In genomic region chr14:53144244-53144643, GRCh38 we compare ENCODE assay signal across 12 cellular contexts. TPM values are rescaled to one million over a fixed set of nuclear protein-coding genes. Genes with fewer than 3 reads are reported as not detected.
DNase-seq lines count a peak whose midpoint lies in the region; ATAC-seq and TF ChIP-seq lines count a peak whose summit lies in the region.
"Had no signal": no experiment of that assay in that cellular context is flagged by ENCODE, and none has a peak within 500 bp of the region (broad histone marks: within the 10 kb centered on the region; RNA-seq: fewer than 3 reads in every experiment).

No MANE protein-coding gene starts in this region.

- H3K36me3 Mint-ChIP-seq in activated T-cell treated with anti-CD3 and anti-CD28 coated beads, Interleukin-2, amount 50 U/mL, for 72 hours (ENCODE audit: insufficient read depth in 2 of 2) = peaks cover 29 to 47% of the 10 kb centered on the region in 2 donors
- H3K36me3 Mint-ChIP-seq in stimulated activated naive B cell treated with anti-CD40 and anti-IgM and Interleukin-4, amounts not matched to agents 10 μg/mL and 1 μg/mL and 100 μg/mL, for 72 hours = peaks cover 35 to 49% of the 10 kb centered on the region in 2 donors
- peaks cover 25% of the 10 kb centered on the region for H3K36me3 Mint-ChIP-seq in osteocyte (ENCODE audit: unreplicated experiment)

- H3K4me1 Mint-ChIP-seq in activated T-cell treated with anti-CD3 and anti-CD28 coated beads, Interleukin-2, amount 50 U/mL, for 72 hours (ENCODE audit: low read depth) = peaks cover 76% of the 10 kb centered on the region
- peaks cover 22 to 24% of the 10 kb centered on the region in 2 donors for H3K4me1 Mint-ChIP-seq in stimulated activated naive B cell treated with anti-CD40 and anti-IgM and Interleukin-4, amounts not matched to agents 10 μg/mL and 1 μg/mL and 100 μg/mL, for 72 hours
- H3K4me1 Mint-ChIP-seq in osteocyte (ENCODE audit: unreplicated experiment) = peaks cover 3% of the 10 kb centered on the region

- H3K4me3 Mint-ChIP-seq in activated T-cell treated with anti-CD3 and anti-CD28 coated beads, Interleukin-2, amount 50 U/mL, for 72 hours = peak overlapping the region; percentile 51 to 69
- H3K4me3 Mint-ChIP-seq in stimulated activated naive B cell treated with anti-CD40 and anti-IgM and Interleukin-4, amounts not matched to agents 10 μg/mL and 1 μg/mL and 100 μg/mL, for 72 hours = no peak overlapping the region
- no peak overlapping the region for H3K4me3 Mint-ChIP-seq in osteocyte (ENCODE audit: unreplicated experiment)
- H3K4me3 Mint-ChIP-seq: T-cell had no signal

- ATAC-seq in activated T-cell treated with anti-CD3 and anti-CD28 coated beads, Interleukin-2, amount 50 U/mL, for 72 hours (replicated peaks in 1 of 2) = peak; percentile 93 to 94
- ATAC-seq in GM21723 (IDR thresholded peaks at IDR 0.05; ENCODE audit: unreplicated experiment) = peak; percentile 76
- peak; percentile 72 for ATAC-seq in HG03378 (IDR thresholded peaks at IDR 0.05; ENCODE audit: unreplicated experiment)
- peak; percentile 55 to 67 for ATAC-seq in stimulated activated naive B cell treated with anti-CD40 and anti-IgM and Interleukin-4, amounts not matched to agents 10 μg/mL and 1 μg/mL and 100 μg/mL, for 72 hours (replicated peaks)
- ATAC-seq: K562, T-cell had no signal

- H3K27me3 Mint-ChIP-seq in activated T-cell treated with anti-CD3 and anti-CD28 coated beads, Interleukin-2, amount 50 U/mL, for 72 hours (ENCODE audit: low read depth) = no peaks in the 10 kb centered on the region
- no peaks in the 10 kb centered on the region for H3K27me3 Mint-ChIP-seq in stimulated activated naive B cell treated with anti-CD40 and anti-IgM and Interleukin-4, amounts not matched to agents 10 μg/mL and 1 μg/mL and 100 μg/mL, for 72 hours
- no peaks in the 10 kb centered on the region for H3K27me3 Mint-ChIP-seq in osteocyte (ENCODE audit: unreplicated experiment)
- H3K27me3 Mint-ChIP-seq: T-cell had no signal

- peaks cover 14% of the 10 kb centered on the region in 2 donors for H3K9me3 Mint-ChIP-seq in activated T-cell treated with anti-CD3 and anti-CD28 coated beads, Interleukin-2, amount 50 U/mL, for 72 hours
- peaks cover 16 to 18% of the 10 kb centered on the region in 2 donors for H3K9me3 Mint-ChIP-seq in stimulated activated naive B cell treated with anti-CD40 and anti-IgM and Interleukin-4, amounts not matched to agents 10 μg/mL and 1 μg/mL and 100 μg/mL, for 72 hours
- H3K9me3 Mint-ChIP-seq in osteocyte (ENCODE audit: unreplicated experiment) = peaks cover 32% of the 10 kb centered on the region

- peak overlapping the region; percentile 75 for H3K27ac Mint-ChIP-seq in activated T-cell treated with anti-CD3 and anti-CD28 coated beads, Interleukin-2, amount 50 U/mL, for 72 hours
- no peak overlapping the region for H3K27ac Mint-ChIP-seq in stimulated activated naive B cell treated with anti-CD40 and anti-IgM and Interleukin-4, amounts not matched to agents 10 μg/mL and 1 μg/mL and 100 μg/mL, for 72 hours
- H3K27ac Mint-ChIP-seq in osteocyte (ENCODE audit: unreplicated experiment) = no peak overlapping the region
- H3K27ac Mint-ChIP-seq: T-cell had no signal

- DNase-seq in activated T-cell treated with anti-CD3 and anti-CD28 coated beads, Interleukin-2, amount 50 U/mL, for 72 hours = peak; percentile 13 to 21
- DNase-seq in activated T-cell treated with anti-CD3 and anti-CD28 coated beads for 4 hours = no peak
- no peak for DNase-seq in stimulated activated naive B cell treated with anti-CD40 and anti-IgM and Interleukin-4, amounts not matched to agents 10 μg/mL and 1 μg/mL and 100 μg/mL, for 72 hours
- DNase-seq in retina = no peak
- no peak for DNase-seq in osteocyte (ENCODE audit: extremely low spot score, unreplicated experiment)
- no peak for DNase-seq in NCI-H2196 (lab: John Stamatoyannopoulos, UW; ENCODE audit: unreplicated experiment)
- DNase-seq: NCI-H526, nucleus accumbens, T-cell had no signal

- no peak for TF ChIP-seq CTCF in osteocyte (IDR thresholded peaks at IDR 0.05)

RNA-seq across cellular contexts. Expression of gene DDHD1, which starts 8.9 kb away (rescaled TPM):
- total RNA-seq in activated T-cell treated with anti-CD3 and anti-CD28 coated beads, Interleukin-2, amount 50 U/mL, for 72 hours = 10 to 100 TPM; 53.6 to 73.5 TPM
- total RNA-seq in osteocyte = 21.0 and 21.1 TPM in 2 replicates

Comparison
In these comparisons a context has a peak if more than half of its experiments do, and no peak if none do; other contexts are left out.
1. DNase-seq: peak in activated T-cell treated with anti-CD3 and anti-CD28 coated beads, Interleukin-2, amount 50 U/mL, for 72 hours (2 of 2); none in activated T-cell treated with anti-CD3 and anti-CD28 coated beads for 4 hours (single experiment), stimulated activated naive B cell treated with anti-CD40 and anti-IgM and Interleukin-4, amounts not matched to agents 10 μg/mL and 1 μg/mL and 100 μg/mL, for 72 hours (single experiment), retina (single experiment), osteocyte (single experiment) and NCI-H2196 (single experiment).
2. H3K4me3 Mint-ChIP-seq: peak in activated T-cell treated with anti-CD3 and anti-CD28 coated beads, Interleukin-2, amount 50 U/mL, for 72 hours (2 of 2); none in stimulated activated naive B cell treated with anti-CD40 and anti-IgM and Interleukin-4, amounts not matched to agents 10 μg/mL and 1 μg/mL and 100 μg/mL, for 72 hours (0 of 2) and osteocyte (single experiment).
3. Peak in every context shown above with its lines, with median percentiles within 50 percentile points of each other: ATAC-seq.